18 cellular contexts compared by ENCODE assay signal in the genomic region with DNA sequence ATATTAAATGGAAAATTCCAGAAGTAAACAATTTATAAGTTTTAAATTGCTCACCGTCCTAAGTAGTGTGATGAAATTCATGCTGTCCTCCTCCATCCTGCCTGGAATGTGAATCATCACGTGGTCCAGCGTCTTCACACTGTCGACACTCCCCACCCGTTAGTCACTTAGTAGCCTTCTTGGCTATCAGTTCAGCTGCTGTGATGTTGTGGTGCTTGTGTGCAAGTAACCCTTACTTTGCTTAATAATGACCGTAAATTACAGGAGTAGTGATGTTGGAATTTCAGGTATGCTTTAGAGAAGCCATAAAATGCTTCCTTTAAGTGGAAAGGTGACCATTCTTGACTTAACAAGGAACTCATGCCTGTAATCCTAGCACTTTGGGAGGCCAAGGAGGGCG. TPM values are rescaled to one million over a fixed set of nuclear protein-coding genes. Genes with fewer than 3 reads are reported as not detected.
DNase-seq lines count a peak whose midpoint lies in the region; ATAC-seq and TF ChIP-seq lines count a peak whose summit lies in the region.
"Had no signal": no experiment of that assay in that cellular context is flagged by ENCODE, and none has a peak within 500 bp of the region (broad histone marks: within the 10 kb centered on the region; RNA-seq: fewer than 3 reads in every experiment).

No MANE protein-coding gene starts in this region.

- TF ChIP-seq CTCF in AG10803 (conservative IDR thresholded peaks at IDR 0.05; ENCODE audit: low read length), result no peak
- TF ChIP-seq CTCF in WERI-Rb-1 (IDR thresholded peaks at IDR 0.05; ENCODE audit: low read depth, low read length), result no peak

- no peaks in the 10 kb centered on the region for H3K4me1 Mint-ChIP-seq in activated CD8-positive, alpha-beta memory T cell treated with anti-CD3 and anti-CD28 coated beads, Interleukin-2, amount 10 ng/mL, durations not matched to agents 7 days and 5 days
- H3K4me1 Mint-ChIP-seq: activated CD4-positive, alpha-beta T cell treated with anti-CD3 and anti-CD28 coated beads, Interleukin-2, amount 10 ng/mL, durations not matched to agents 7 days and 5 days; brain; T-cell had no signal

- DNase-seq in AG10803 (ENCODE audit: low read depth), result peak; percentile 91
- no peak for DNase-seq in epithelial cell of prostate (ENCODE audit: low read depth, low spot score)
- DNase-seq in myocyte (ENCODE audit: low read depth), result peak; percentile 19
- no peak for DNase-seq in NCI-H1694 treated with DMSO at 0.1 percent for 48 hours (lab: John Stamatoyannopoulos, UW)
- no peak for DNase-seq in activated CD8-positive, alpha-beta memory T cell treated with anti-CD3 and anti-CD28 coated beads, Interleukin-2, amount 10 ng/mL, durations not matched to agents 7 days and 5 days
- no peak for DNase-seq in WERI-Rb-1
- DNase-seq: activated CD4-positive, alpha-beta T cell treated with anti-CD3 and anti-CD28 coated beads, Interleukin-2, amount 10 ng/mL, durations not matched to agents 7 days and 5 days; BE2C; NCI-H1105 treated with DMSO at 0.1 percent for 48 hours; T-cell had no signal

- H3K4me3 ChIP-seq in AG10803 (ENCODE audit: low read length) (no peak overlapping the region), WERI-Rb-1 (ENCODE audit: low read depth, low read length) (no peak overlapping the region)

- TF ChIP-seq EP300 in Ishikawa (IDR thresholded peaks at IDR 0.05; ENCODE audit: borderline replicate concordance), result peak; percentile 60; the same call in 1 of the 2 replicates

- no peaks in the 10 kb centered on the region for H3K9me3 ChIP-seq in WERI-Rb-1 (ENCODE audit: severe bottlenecking)
- H3K9me3 ChIP-seq: BE2C had no signal

- H3K36me3 Mint-ChIP-seq in activated CD8-positive, alpha-beta memory T cell treated with anti-CD3 and anti-CD28 coated beads, Interleukin-2, amount 10 ng/mL, durations not matched to agents 7 days and 5 days, result peaks cover 51% of the 10 kb centered on the region

- H3K27ac Mint-ChIP-seq in activated CD8-positive, alpha-beta memory T cell treated with anti-CD3 and anti-CD28 coated beads, Interleukin-2, amount 10 ng/mL, durations not matched to agents 7 days and 5 days, result no peak overlapping the region
- H3K27ac Mint-ChIP-seq: activated CD4-positive, alpha-beta T cell treated with anti-CD3 and anti-CD28 coated beads, Interleukin-2, amount 10 ng/mL, durations not matched to agents 7 days and 5 days; activated T-helper 1 cell treated with anti-CD3 and anti-CD28 coated beads, Interleukin-12 subunit alpha, Interleukin-12 subunit beta, Interleukin-2, Interleukin-4 antibody, amounts not matched to agents 30 ng/mL and 10 ng/mL and 1 ng/mL, durations not matched to agents 14 hours and 24 hours and 36 hours; brain; T-cell had no signal

- H3K27ac ChIP-seq in epithelial cell of prostate, result peak overlapping the region; percentile 22
- H3K27ac ChIP-seq in WERI-Rb-1, result no peak overlapping the region
- H3K27ac ChIP-seq: parathyroid adenoma had no signal

- H3K4me3 Mint-ChIP-seq in activated CD8-positive, alpha-beta memory T cell treated with anti-CD3 and anti-CD28 coated beads, Interleukin-2, amount 10 ng/mL, durations not matched to agents 7 days and 5 days, result no peak overlapping the region
- H3K4me3 Mint-ChIP-seq: activated CD4-positive, alpha-beta T cell treated with anti-CD3 and anti-CD28 coated beads, Interleukin-2, amount 10 ng/mL, durations not matched to agents 7 days and 5 days; activated T-helper 1 cell treated with anti-CD3 and anti-CD28 coated beads, Interleukin-12 subunit alpha, Interleukin-12 subunit beta, Interleukin-2, Interleukin-4 antibody, amounts not matched to agents 30 ng/mL and 10 ng/mL and 1 ng/mL, durations not matched to agents 14 hours and 24 hours and 36 hours; brain; T-cell had no signal

- no peaks in the 10 kb centered on the region for H3K9me3 Mint-ChIP-seq in activated CD8-positive, alpha-beta memory T cell treated with anti-CD3 and anti-CD28 coated beads, Interleukin-2, amount 10 ng/mL, durations not matched to agents 7 days and 5 days (ENCODE audit: low read depth)
- H3K9me3 Mint-ChIP-seq: activated CD4-positive, alpha-beta T cell treated with anti-CD3 and anti-CD28 coated beads, Interleukin-2, amount 10 ng/mL, durations not matched to agents 7 days and 5 days; activated T-helper 1 cell treated with anti-CD3 and anti-CD28 coated beads, Interleukin-12 subunit alpha, Interleukin-12 subunit beta, Interleukin-2, Interleukin-4 antibody, amounts not matched to agents 30 ng/mL and 10 ng/mL and 1 ng/mL, durations not matched to agents 14 hours and 24 hours and 36 hours; brain; T-cell had no signal

- peaks cover 84% of the 10 kb centered on the region for H3K36me3 ChIP-seq in WERI-Rb-1

- ATAC-seq in HG03097 (IDR thresholded peaks at IDR 0.05; ENCODE audit: low FRiP score, unreplicated experiment), result no peak
- no peak for ATAC-seq in activated CD8-positive, alpha-beta memory T cell treated with anti-CD3 and anti-CD28 coated beads, Interleukin-2, amount 10 ng/mL, durations not matched to agents 7 days and 5 days
- ATAC-seq: T-cell had no signal

- no peaks in the 10 kb centered on the region for H3K27me3 ChIP-seq in WERI-Rb-1 (ENCODE audit: insufficient read depth, low read depth, severe bottlenecking)
- H3K27me3 ChIP-seq: BE2C had no signal

- H3K27me3 Mint-ChIP-seq in activated CD8-positive, alpha-beta memory T cell treated with anti-CD3 and anti-CD28 coated beads, Interleukin-2, amount 10 ng/mL, durations not matched to agents 7 days and 5 days, result no peaks in the 10 kb centered on the region
- H3K27me3 Mint-ChIP-seq: activated CD4-positive, alpha-beta T cell treated with anti-CD3 and anti-CD28 coated beads, Interleukin-2, amount 10 ng/mL, durations not matched to agents 7 days and 5 days; brain; T-cell had no signal

- TF ChIP-seq RAD21 in Ishikawa (IDR thresholded peaks at IDR 0.05; ENCODE audit: low read depth), result no peak

- CTCF ChIA-PET in activated CD8-positive, alpha-beta memory T cell treated with anti-CD3 and anti-CD28 coated beads, Interleukin-2, amount 10 ng/mL, durations not matched to agents 7 days and 5 days (lab: Charles Lee), result no interaction called here

TF ChIP-seq in Ishikawa, 13 proteins besides CTCF, POLR2A, EP300 and RAD21:
- TF ChIP-seq, protein P1, sequence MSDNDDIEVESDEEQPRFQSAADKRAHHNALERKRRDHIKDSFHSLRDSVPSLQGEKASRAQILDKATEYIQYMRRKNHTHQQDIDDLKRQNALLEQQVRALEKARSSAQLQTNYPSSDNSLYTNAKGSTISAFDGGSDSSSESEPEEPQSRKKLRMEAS (IDR thresholded peaks at IDR 0.05), result peak; percentile 65
- TF ChIP-seq TAF1 (IDR thresholded peaks at IDR 0.05; ENCODE audit: low read depth) (no peak), TEAD4 (IDR thresholded peaks at IDR 0.05) (peak; percentile 93)
- TF ChIP-seq, protein P2, sequence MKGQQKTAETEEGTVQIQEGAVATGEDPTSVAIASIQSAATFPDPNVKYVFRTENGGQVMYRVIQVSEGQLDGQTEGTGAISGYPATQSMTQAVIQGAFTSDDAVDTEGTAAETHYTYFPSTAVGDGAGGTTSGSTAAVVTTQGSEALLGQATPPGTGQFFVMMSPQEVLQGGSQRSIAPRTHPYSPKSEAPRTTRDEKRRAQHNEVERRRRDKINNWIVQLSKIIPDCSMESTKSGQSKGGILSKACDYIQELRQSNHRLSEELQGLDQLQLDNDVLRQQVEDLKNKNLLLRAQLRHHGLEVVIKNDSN (IDR thresholded peaks at IDR 0.05), result peak; percentile 86

RNA-seq across cellular contexts. Expression of gene RIOK1, which starts 25.2 kb away (rescaled TPM):
- total RNA-seq in myocyte, result 13.9 and 15.4 TPM in 2 replicates
- 9.7 TPM for polyA plus RNA-seq in myocyte (2012)
- 10 to 100 TPM; 26.1 to 42.5 TPM for total RNA-seq in activated CD8-positive, alpha-beta memory T cell treated with anti-CD3 and anti-CD28 coated beads, Interleukin-2, amount 10 ng/mL, durations not matched to agents 7 days and 5 days

RNA-seq across cellular contexts. Expression of gene CAGE1, which starts 25.3 kb away (rescaled TPM):
- not detected in 2 replicates for total RNA-seq in myocyte
- 0.09 TPM for polyA plus RNA-seq in myocyte (2012)
- under 1 TPM in 1 of 2 experiments, not detected in 1; 0.18 TPM for total RNA-seq in activated CD8-positive, alpha-beta memory T cell treated with anti-CD3 and anti-CD28 coated beads, Interleukin-2, amount 10 ng/mL, durations not matched to agents 7 days and 5 days
- total RNA-seq: epithelial cell of proximal tubule, H4, urinary bladder had no signal
- polyA plus RNA-seq: urinary bladder had no signal

Comparison
In these comparisons a context has a peak if more than half of its experiments do, and no peak if none do; other contexts are left out.
1. DNase-seq: peak in AG10803 (single experiment) and myocyte (single experiment); none in epithelial cell of prostate (single experiment), NCI-H1694 treated with DMSO at 0.1 percent for 48 hours (single experiment), activated CD8-positive, alpha-beta memory T cell treated with anti-CD3 and anti-CD28 coated beads, Interleukin-2, amount 10 ng/mL, durations not matched to agents 7 days and 5 days (single experiment) and WERI-Rb-1 (single experiment).